12 cellular contexts compared by ENCODE assay signal in the genomic region with DNA sequence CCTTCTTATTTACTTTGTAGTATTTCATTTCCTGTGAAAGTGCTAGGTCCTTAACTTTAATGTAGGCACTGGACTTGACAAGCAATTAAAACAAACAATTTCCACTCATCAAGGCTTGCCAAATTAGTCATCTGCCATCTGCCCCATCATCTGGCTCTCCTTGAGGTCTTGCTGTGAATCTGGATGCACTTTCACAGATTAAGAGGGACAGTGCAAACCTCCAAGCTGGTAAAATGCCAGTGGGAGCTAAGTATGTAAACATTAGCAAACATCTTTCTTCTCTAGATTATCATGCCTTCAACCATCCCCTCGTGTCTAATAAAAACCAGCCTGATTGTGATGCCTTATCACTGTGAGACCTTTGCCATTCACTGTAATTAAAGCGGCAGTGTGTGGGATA.
DNase-seq lines count a peak whose midpoint lies in the region; FAIRE-seq and TF ChIP-seq lines count a peak whose summit lies in the region.
"Had no signal": no experiment of that assay in that cellular context is flagged by ENCODE, and none has a peak within 500 bp of the region (broad histone marks: within the 10 kb centered on the region; RNA-seq: fewer than 3 reads in every experiment).

No MANE protein-coding gene starts in this region.

- no peaks in the 10 kb centered on the region for H3K36me3 ChIP-seq in ACC112 (ENCODE audit: insufficient read depth, low read length)
- no peaks in the 10 kb centered on the region for H3K36me3 ChIP-seq in bronchial epithelial cell (ENCODE audit: control insufficient read depth, insufficient read depth, low read length)

- peak; percentile 37 for DNase-seq in HT1080 (ENCODE audit: low read depth)
- DNase-seq in NCI-H345 (lab: John Stamatoyannopoulos, UW) = peak; percentile 92
- peak; percentile 54 for DNase-seq in bronchial epithelial cell (ENCODE audit: low read depth)
- no peak for DNase-seq in ACHN
- DNase-seq in GM13976 (ENCODE audit: low spot score) = no peak
- no peak for DNase-seq in dedifferentiated amniotic fluid mesenchymal stem cell (ENCODE audit: extremely low spot score)
- no peak for DNase-seq in AML-193 (lab: John Stamatoyannopoulos, UW)
- DNase-seq: OCI-M1, T-helper 9 cell had no signal

- FAIRE-seq in bronchial epithelial cell (lab: Jason Lieb, UNC) = no peak
- FAIRE-seq: H1, K562 had no signal

- no peak overlapping the region for H3K27ac ChIP-seq in ACC112 (ENCODE audit: low read depth, low read length)

- in situ Hi-C loops in ACHN (cut with HindIII; ENCODE audit: low pct_ligation_motif_present, low pct_unique_long_range_greater_than_20kb, low sequenced_read_pairs) (no loop called here), GM13976 (cut with MboI; ENCODE audit: low sequenced_read_pairs, unreplicated experiment) (no loop called here)

- H3K4me3 ChIP-seq in ACC112 (ENCODE audit: low read depth, low read length) (no peak overlapping the region), bronchial epithelial cell (ENCODE audit: low read depth, low read length) (no peak overlapping the region)
- H3K4me3 ChIP-seq: K562 had no signal

- peak overlapping the region; percentile 28 for H2AFZ ChIP-seq in ACC112 (ENCODE audit: low read length, unreplicated experiment)

- peaks cover 7% of the 10 kb centered on the region for H3K4me1 ChIP-seq in ACC112 (ENCODE audit: control insufficient read depth, insufficient read depth, low read length, unreplicated experiment)

- TF ChIP-seq CTCF in bronchial epithelial cell (IDR thresholded peaks at IDR 0.05; ENCODE audit: insufficient read depth, low read length, severe bottlenecking) = no peak
- no peak for TF ChIP-seq CTCF in GM13976 (IDR thresholded peaks at IDR 0.05; ENCODE audit: borderline replicate concordance, control extremely low read depth, extremely low read depth, insufficient read depth, missing control alignments)

- H3K27me3 ChIP-seq in ACC112 (ENCODE audit: insufficient read depth, low read length) (no peaks in the 10 kb centered on the region), bronchial epithelial cell (ENCODE audit: control insufficient read depth, insufficient read depth, low read length) (no peaks in the 10 kb centered on the region)

- no peaks in the 10 kb centered on the region for H3K79me2 ChIP-seq in ACC112 (ENCODE audit: control insufficient read depth, insufficient read depth, low read length, unreplicated experiment)

Comparison
In these comparisons a context has a peak if more than half of its experiments do, and no peak if none do; other contexts are left out.
1. DNase-seq: peak in HT1080 (single experiment), NCI-H345 (single experiment) and bronchial epithelial cell (single experiment); none in ACHN (single experiment), GM13976 (single experiment), dedifferentiated amniotic fluid mesenchymal stem cell (single experiment) and AML-193 (0 of 2).